13 cellular contexts compared by ENCODE assay signal in the genomic region with DNA sequence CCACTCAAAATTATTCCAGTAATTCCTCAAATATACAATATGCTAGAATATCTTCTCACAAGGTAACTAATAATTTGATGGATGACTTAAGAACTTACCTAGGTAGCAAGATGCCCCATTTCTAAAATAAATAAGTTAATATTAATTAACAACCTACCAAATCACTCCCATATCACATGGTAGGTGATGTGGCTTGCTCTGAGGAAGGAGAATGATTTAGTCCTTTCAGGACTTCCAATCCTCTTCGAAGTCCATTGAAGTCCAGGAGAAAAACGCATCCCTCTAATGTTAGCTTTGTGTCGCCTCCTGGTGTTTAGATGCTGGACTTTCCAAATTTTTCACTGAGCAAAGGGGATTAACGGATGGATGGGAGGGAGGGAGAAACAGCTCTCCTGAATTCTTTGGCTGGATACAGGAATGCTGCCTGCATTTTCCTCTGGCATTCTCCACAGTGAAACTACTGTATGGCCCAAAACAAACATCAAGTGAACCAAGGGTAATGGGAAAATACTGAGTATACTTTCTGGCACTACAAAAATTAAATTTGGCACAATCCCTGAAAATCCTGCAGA. TPM values are rescaled to one million over a fixed set of nuclear protein-coding genes. Genes with fewer than 3 reads are reported as not detected.
A peak's percentile ranks its signal among the peaks of the same experiment; 100 is the strongest.
DNase-seq lines count a peak whose midpoint lies in the region; ATAC-seq and TF ChIP-seq lines count a peak whose summit lies in the region.
"Had no signal": no experiment of that assay in that cellular context is flagged by ENCODE, and none has a peak within 500 bp of the region (broad histone marks: within the 10 kb centered on the region; RNA-seq: fewer than 3 reads in every experiment).

No MANE protein-coding gene starts in this region.

- H3K79me2 ChIP-seq in DOHH2 (ENCODE audit: control insufficient read depth, low read length), result no peaks in the 10 kb centered on the region
- peaks cover 3% of the 10 kb centered on the region for H3K79me2 ChIP-seq in osteoblast (ENCODE audit: insufficient read depth, low read length)

- H3K36me3 ChIP-seq in DOHH2 (ENCODE audit: control insufficient read depth, low read length) (no peaks in the 10 kb centered on the region), osteoblast (ENCODE audit: insufficient read depth, low read length) (no peaks in the 10 kb centered on the region)
- H3K36me3 ChIP-seq: spleen had no signal

- TF ChIP-seq POLR2A in NB4 (IDR thresholded peaks at IDR 0.05; ENCODE audit: extremely low read depth, insufficient read length), result no peak

- no peak for ATAC-seq in GM19351 (IDR thresholded peaks at IDR 0.05; ENCODE audit: unreplicated experiment)
- ATAC-seq: effector memory CD8-positive, alpha-beta T cell; stimulated activated naive CD8-positive, alpha-beta T cell treated with anti-CD3 and anti-CD28 coated beads, Interleukin-15, amount 100 ng/mL, for 72 hours had no signal

- TF ChIP-seq CTCF in DOHH2 (IDR thresholded peaks at IDR 0.05; ENCODE audit: low read depth, low read length, poor library complexity, severe bottlenecking), result peak; percentile 16
- peak; percentile 8 for TF ChIP-seq CTCF in NB4 (IDR thresholded peaks at IDR 0.05; ENCODE audit: low read depth, low read length)
- peak; percentile 50 for TF ChIP-seq CTCF in osteoblast (IDR thresholded peaks at IDR 0.05; ENCODE audit: extremely low read depth, low read depth, low read length)
- no peak for TF ChIP-seq CTCF in foreskin fibroblast (IDR thresholded peaks at IDR 0.05; ENCODE audit: low read depth, low read length)

- H3K27ac ChIP-seq in DOHH2 (ENCODE audit: low read depth, low read length) (no peak overlapping the region), epithelial cell of prostate (peak overlapping the region; percentile 63), osteoblast (ENCODE audit: low read depth, low read length) (no peak overlapping the region)
- H3K27ac ChIP-seq: spleen had no signal

- no peak for DNase-seq in NB4 (ENCODE audit: low read depth)
- DNase-seq in epithelial cell of prostate (ENCODE audit: low read depth, low spot score), result no peak
- DNase-seq in osteoblast (ENCODE audit: insufficient read length, low spot score, missing footprints), result peak; percentile 34
- DNase-seq in mesenteric fat pad (ENCODE audit: low spot score), result no peak
- no peak for DNase-seq in foreskin fibroblast
- no peak for DNase-seq in head of caudate nucleus
- DNase-seq: activated effector memory CD4-positive, alpha-beta T cell treated with anti-CD3 and anti-CD28 coated beads, Interleukin-2, amount 50 U/mL, for 16 hours; effector memory CD8-positive, alpha-beta T cell; MV-4-11; spleen; stimulated activated naive CD8-positive, alpha-beta T cell treated with anti-CD3 and anti-CD28 coated beads, Interleukin-15, amount 100 ng/mL, for 72 hours had no signal

- no peak overlapping the region for H3K4me3 ChIP-seq in DOHH2 (ENCODE audit: low read length)
- no peak overlapping the region for H3K4me3 ChIP-seq in NB4 (ENCODE audit: low read depth, low read length)
- H3K4me3 ChIP-seq in osteoblast (ENCODE audit: insufficient read depth, low read length), result no peak overlapping the region
- H3K4me3 ChIP-seq in foreskin fibroblast (ENCODE audit: low read depth in 1 of 2, low read length in 2 of 2), result no peak overlapping the region
- H3K4me3 ChIP-seq: spleen had no signal

- H3K27me3 ChIP-seq in DOHH2 (ENCODE audit: control insufficient read depth, low read length) (peaks cover 7% of the 10 kb centered on the region), osteoblast (ENCODE audit: insufficient read depth, low read length) (no peaks in the 10 kb centered on the region)
- H3K27me3 ChIP-seq: spleen had no signal

- no peaks in the 10 kb centered on the region for H3K9me2 ChIP-seq in DOHH2 (replicated peaks; ENCODE audit: control insufficient read depth, low read length)

- intact Hi-C loops in head of caudate nucleus (cut with DNase I), result no loop called here

- H4K20me1 ChIP-seq in DOHH2 (ENCODE audit: control insufficient read depth, insufficient read depth, low read depth, low read length) (no peaks in the 10 kb centered on the region), osteoblast (ENCODE audit: insufficient read depth, low read length) (no peaks in the 10 kb centered on the region)

- H3K9me3 ChIP-seq in DOHH2 (ENCODE audit: control insufficient read depth, insufficient read depth, low read length) (no peaks in the 10 kb centered on the region), osteoblast (ENCODE audit: low read depth, low read length) (no peaks in the 10 kb centered on the region)
- H3K9me3 ChIP-seq: spleen had no signal

- H3F3A ChIP-seq in DOHH2 (ENCODE audit: control insufficient read depth, insufficient read depth), result no peaks in the 10 kb centered on the region

- no peaks in the 10 kb centered on the region for H3K4me1 ChIP-seq in DOHH2 (ENCODE audit: control insufficient read depth, low read length)
- H3K4me1 ChIP-seq in osteoblast (ENCODE audit: insufficient read depth, low read length), result peaks cover 32% of the 10 kb centered on the region

- H3K4me2 ChIP-seq in DOHH2 (ENCODE audit: low read length) (no peak overlapping the region), osteoblast (ENCODE audit: insufficient read depth, low read length) (no peak overlapping the region)

- H2AFZ ChIP-seq in osteoblast (ENCODE audit: low read length), result no peak overlapping the region

RNA-seq across cellular contexts. Expression of gene PRICKLE2, which starts 58.6 kb away (rescaled TPM):
- total RNA-seq in osteoblast, result 18.8 and 25.0 TPM in 2 replicates
- 65.7 TPM for total RNA-seq in mesenteric fat pad
